ENCODE assay signal across 22 cellular contexts in genomic region chr21:46386726-46387073, GRCh38.
DNase-seq lines count a peak whose midpoint lies in the region; ATAC-seq and TF ChIP-seq lines count a peak whose summit lies in the region.
"Had no signal": no experiment of that assay in that cellular context is flagged by ENCODE, and none has a peak within 500 bp of the region (broad histone marks: within the 10 kb centered on the region; RNA-seq: fewer than 3 reads in every experiment).

No MANE protein-coding gene starts in this region.

- intact Hi-C loops in activated CD4-positive, alpha-beta memory T cell treated with anti-CD3 and anti-CD28 coated beads for 36 hours (cut with micrococcal nuclease), result no loop called here

- POLR2A ChIA-PET in activated CD4-positive, alpha-beta memory T cell treated with anti-CD3 and anti-CD28 coated beads for 36 hours (lab: Charles Lee), result no interaction called here

- CTCF ChIA-PET in activated CD4-positive, alpha-beta memory T cell treated with anti-CD3 and anti-CD28 coated beads for 36 hours (lab: Charles Lee), result no interaction called here

- no peak for ATAC-seq in HG02798 (IDR thresholded peaks at IDR 0.05; ENCODE audit: poor library complexity, unreplicated experiment)
- no peak for ATAC-seq in GM21381 (IDR thresholded peaks at IDR 0.05; ENCODE audit: unreplicated experiment)

- peak overlapping the region; percentile 9 for H3K9ac ChIP-seq in NT2/D1 (ENCODE audit: insufficient read length, low read depth)
- H3K9ac ChIP-seq: BLaER1, GM23248, KMS-11 had no signal

- H3K27me3 Mint-ChIP-seq in glutamatergic neuron (ENCODE audit: unreplicated experiment) (peaks cover 20% of the 10 kb centered on the region), progenitor cell of endocrine pancreas (no peaks in the 10 kb centered on the region)
- H3K27me3 Mint-ChIP-seq in activated CD4-positive, alpha-beta memory T cell treated with anti-CD3 and anti-CD28 coated beads for 36 hours, result no peaks in the 10 kb centered on the region
- H3K27me3 Mint-ChIP-seq: CD4-positive, CD25-positive, alpha-beta regulatory T cell; IgD-negative memory B cell had no signal

- DNase-seq in D341Med (ENCODE audit: low spot score) (peak; percentile 27), NT2/D1 (ENCODE audit: low read depth, low spot score) (no peak), glutamatergic neuron (peak; percentile 53), progenitor cell of endocrine pancreas (ENCODE audit: low spot score, unreplicated experiment) (no peak), activated gamma-delta T cell (lab: John Stamatoyannopoulos, UW) (no peak)
- no peak for DNase-seq in activated CD4-positive, alpha-beta memory T cell treated with anti-CD3 and anti-CD28 coated beads for 36 hours
- DNase-seq: CD4-positive, CD25-positive, alpha-beta regulatory T cell; GM23248; HCEC 1CT; MM.1S; NCI-H1417; NCI-H1694; NCI-H2029 treated with DMSO at 0.1 percent for 48 hours; NCI-H2227 treated with DMSO at 0.1 percent for 48 hours; NCI-H526 treated with DMSO at 0.1 percent for 48 hours; SIG-M5 had no signal

- H3K9me3 Mint-ChIP-seq in glutamatergic neuron (ENCODE audit: unreplicated experiment), result peaks cover 31% of the 10 kb centered on the region
- peaks cover 25% of the 10 kb centered on the region for H3K9me3 Mint-ChIP-seq in progenitor cell of endocrine pancreas (ENCODE audit: low read depth)
- H3K9me3 Mint-ChIP-seq in activated CD4-positive, alpha-beta memory T cell treated with anti-CD3 and anti-CD28 coated beads for 36 hours, result peaks cover 28% of the 10 kb centered on the region

- peak overlapping the region; percentile 89 for H3K27ac Mint-ChIP-seq in glutamatergic neuron (ENCODE audit: unreplicated experiment)
- H3K27ac Mint-ChIP-seq in progenitor cell of endocrine pancreas, result peak overlapping the region; percentile 64
- H3K27ac Mint-ChIP-seq in activated CD4-positive, alpha-beta memory T cell treated with anti-CD3 and anti-CD28 coated beads for 36 hours, result no peak overlapping the region
- H3K27ac Mint-ChIP-seq: CD4-positive, CD25-positive, alpha-beta regulatory T cell; IgD-negative memory B cell had no signal

- H3K36me3 Mint-ChIP-seq in glutamatergic neuron (ENCODE audit: unreplicated experiment) (peaks cover 36% of the 10 kb centered on the region), progenitor cell of endocrine pancreas (ENCODE audit: insufficient read depth) (peaks cover 43% of the 10 kb centered on the region)
- H3K36me3 Mint-ChIP-seq in activated CD4-positive, alpha-beta memory T cell treated with anti-CD3 and anti-CD28 coated beads for 36 hours, result peaks cover 48% of the 10 kb centered on the region

- H3K9me3 ChIP-seq in NT2/D1 (ENCODE audit: insufficient read depth, low read length), result peaks cover 18% of the 10 kb centered on the region; the same call in 1 of the 2 replicates

- H3K4me3 Mint-ChIP-seq in glutamatergic neuron (ENCODE audit: unreplicated experiment), result peak overlapping the region; percentile 34
- H3K4me3 Mint-ChIP-seq in progenitor cell of endocrine pancreas (ENCODE audit: low read depth), result no peak overlapping the region
- no peak overlapping the region for H3K4me3 Mint-ChIP-seq in activated CD4-positive, alpha-beta memory T cell treated with anti-CD3 and anti-CD28 coated beads for 36 hours
- H3K4me3 Mint-ChIP-seq: CD4-positive, CD25-positive, alpha-beta regulatory T cell; IgD-negative memory B cell had no signal

- H3K4me1 ChIP-seq in NT2/D1 (ENCODE audit: insufficient read depth, insufficient read length), result no peaks in the 10 kb centered on the region

- H3K4me3 ChIP-seq in NT2/D1 (ENCODE audit: insufficient read length, low read depth), result no peak overlapping the region
- H3K4me3 ChIP-seq: BLaER1, GM23248, SK-N-MC had no signal

- H3K36me3 ChIP-seq in NT2/D1 (ENCODE audit: insufficient read depth, insufficient read length, low read length), result peaks cover 91% of the 10 kb centered on the region

- no peak for TF ChIP-seq CTCF in glutamatergic neuron (IDR thresholded peaks at IDR 0.05; ENCODE audit: partially characterized antibody, unreplicated experiment)
- TF ChIP-seq CTCF in progenitor cell of endocrine pancreas (IDR thresholded peaks at IDR 0.05; ENCODE audit: unreplicated experiment), result no peak

- no peaks in the 10 kb centered on the region for H3K27me3 ChIP-seq in NT2/D1 (ENCODE audit: insufficient read depth, insufficient read length)
- H3K27me3 ChIP-seq: BLaER1 had no signal

- H3K4me1 Mint-ChIP-seq in glutamatergic neuron (ENCODE audit: low read depth, unreplicated experiment) (peaks cover 25% of the 10 kb centered on the region), progenitor cell of endocrine pancreas (ENCODE audit: low read depth) (no peaks in the 10 kb centered on the region)
- no peaks in the 10 kb centered on the region for H3K4me1 Mint-ChIP-seq in activated CD4-positive, alpha-beta memory T cell treated with anti-CD3 and anti-CD28 coated beads for 36 hours (ENCODE audit: low read depth)
- H3K4me1 Mint-ChIP-seq: CD4-positive, CD25-positive, alpha-beta regulatory T cell; IgD-negative memory B cell had no signal

Comparison
In these comparisons a context has a peak if more than half of its experiments do, and no peak if none do; other contexts are left out.
1. DNase-seq: peak in D341Med (single experiment) and glutamatergic neuron (single experiment); none in NT2/D1 (single experiment), progenitor cell of endocrine pancreas (single experiment), activated gamma-delta T cell (single experiment) and activated CD4-positive, alpha-beta memory T cell treated with anti-CD3 and anti-CD28 coated beads for 36 hours (single experiment).